In genomic region chr6:33215761-33216649, GRCh38 we compare ENCODE assay signal across 20 cellular contexts. TPM values are rescaled to one million over a fixed set of nuclear protein-coding genes. Genes with fewer than 3 reads are reported as not detected.
DNase-seq lines count a peak whose midpoint lies in the region; ATAC-seq, FAIRE-seq and TF ChIP-seq lines count a peak whose summit lies in the region.
"Had no signal": no experiment of that assay in that cellular context is flagged by ENCODE, and none has a peak within 500 bp of the region (broad histone marks: within the 10 kb centered on the region; RNA-seq: fewer than 3 reads in every experiment).

No MANE protein-coding gene starts in this region.

- in situ Hi-C loops in GM12878 (cut with MboI), result no loop called here

- no peak for TF ChIP-seq CTCF in GM12878 (IDR thresholded peaks at IDR 0.05 in 2 of 3, conservative IDR thresholded peaks at IDR 0.05 in 1 of 3; ENCODE audit: control insufficient read depth in 2 of 3, extremely low read depth in 1 of 3, insufficient read depth in 1 of 3, low read depth in 3 of 3, low read length in 3 of 3)

- CTCF ChIA-PET in GM12878 (lab: Yijun Ruan, JAX), result no interaction called here

- no peak for TF ChIP-seq RAD21 in GM12878 (IDR thresholded peaks at IDR 0.05; ENCODE audit: insufficient read depth, low read depth, low read length)

- no peaks in the 10 kb centered on the region for H3K79me2 ChIP-seq in GM12878 (ENCODE audit: control insufficient read depth, insufficient read depth, low read length)

- POLR2A ChIA-PET in GM12878 (lab: Charles Lee), result interaction anchor here (1.5 kb wide), 1 partner anchor 11 kb away, joined by 4 read pairs; the partner anchor contains the start of gene HSD17B8

- no peaks in the 10 kb centered on the region for H3K36me3 ChIP-seq in GM12878 (ENCODE audit: control insufficient read depth in 2 of 2, insufficient read depth in 2 of 2, low read length in 1 of 2)
- H3K36me3 ChIP-seq: colonic mucosa, ovary had no signal

- H3K27ac ChIP-seq in GM12878 (ENCODE audit: control insufficient read depth, insufficient read depth), result no peak overlapping the region
- H3K27ac ChIP-seq: BLaER1 treated with 17β-estradiol and CSF1 and Interleukin-3, amounts not matched to agents 10 nM and 100 nM; colonic mucosa; esophagus squamous epithelium; gastroesophageal sphincter; ovary; testis; VCaP had no signal

- H3K9ac ChIP-seq in GM12878 (ENCODE audit: control insufficient read depth, insufficient read depth, low read length), result no peak overlapping the region
- H3K9ac ChIP-seq: BLaER1 treated with 17β-estradiol and CSF1 and Interleukin-3, amounts not matched to agents 10 nM and 100 nM had no signal

- BruUV-seq in GM12878 (replicated peaks; lab: Mats Ljungman, UMichigan), result no TSS peak

- H3K27me3 ChIP-seq in GM12878 (replicated peaks in 1 of 2; ENCODE audit: control insufficient read depth in 2 of 2, insufficient read depth in 2 of 2, low read length in 1 of 2), result peaks cover 2 to 3% of the 10 kb centered on the region in 2 experiments; a peak in 3 of 4 replicates
- H3K27me3 ChIP-seq: colonic mucosa, ovary, testis had no signal

- H3K4me2 ChIP-seq in GM12878 (ENCODE audit: control insufficient read depth, insufficient read depth), result no peak overlapping the region
- H3K4me2 ChIP-seq: BLaER1 treated with 17β-estradiol and CSF1 and Interleukin-3, amounts not matched to agents 10 nM and 100 nM had no signal

- H3K4me1 ChIP-seq in GM12878 (ENCODE audit: control insufficient read depth, insufficient read depth, low read length), result peaks cover 8% of the 10 kb centered on the region
- H3K4me1 ChIP-seq: colonic mucosa had no signal

- no peak for TF ChIP-seq EP300 in GM12878 (IDR thresholded peaks at IDR 0.05; ENCODE audit: borderline replicate concordance in 1 of 2, control insufficient read depth in 1 of 2, low read depth in 2 of 2, low read length in 2 of 2)

- RAD21 ChIA-PET in GM12878 (lab: Charles Lee; ENCODE audit: unreplicated experiment), result no interaction called here

- no peaks in the 10 kb centered on the region; the same call in 1 of the 2 replicates for H4K20me1 ChIP-seq in GM12878 (ENCODE audit: control insufficient read depth, insufficient read depth)

- SMC1A ChIA-PET in GM12878 (lab: Charles Lee; ENCODE audit: uncharacterized antibody, unreplicated experiment), result interaction anchor here (1.2 kb wide), 1 partner anchor 31 kb away, joined by 3 read pairs; no protein-coding TSS in a partner anchor

- no peak for FAIRE-seq in GM12878 (lab: Jason Lieb, UNC)
- FAIRE-seq: RCC 7860 had no signal

- intact Hi-C loops in GM12878 (cut with micrococcal nuclease; ENCODE audit: unreplicated experiment), result no loop called here

- DNase-seq in activated effector memory CD4-positive, alpha-beta T cell treated with anti-CD3 and anti-CD28 coated beads, Interleukin-2, amount 50 U/mL, for 16 hours, result peak; percentile 60
- DNase-seq in activated effector memory CD4-positive, alpha-beta T cell treated with Interleukin-2 at 50 U/mL for 16 hours, result no peak
- DNase-seq in GM12878 (ENCODE audit: low read depth, low spot score) (no peak), DMS114 treated with DMSO at 0.1 percent for 48 hours (lab: John Stamatoyannopoulos, UW; ENCODE audit: unreplicated experiment) (no peak)
- DNase-seq in stimulated activated naive CD8-positive, alpha-beta T cell treated with anti-CD3 and anti-CD28 coated beads, Interleukin-15, Interleukin-2, amounts not matched to agents 100 U/mL and 50 U/mL, for 24 hours, result no peak
- DNase-seq: activated CD4-positive, alpha-beta T cell treated with anti-CD3 and anti-CD28 coated beads, Interleukin-2, amount 50 U/mL, for 4 hours; colonic mucosa; esophagus squamous epithelium; kidney glomerular epithelial cell; NCI-H1436; NCI-H524; ovary; right cardiac atrium; T-helper 2 cell; testis had no signal

- peak; percentile 38; the same call in 1 of the 2 replicates for TF ChIP-seq POLR2A in GM12878 (IDR thresholded peaks at IDR 0.05; ENCODE audit: low read depth, low read length)

- no peaks in the 10 kb centered on the region for H3K9me3 ChIP-seq in GM12878 (replicated peaks; ENCODE audit: control insufficient read depth, insufficient read depth, low read length)
- H3K9me3 ChIP-seq: BLaER1 treated with 17β-estradiol and CSF1 and Interleukin-3, amounts not matched to agents 10 nM and 100 nM; colonic mucosa; esophagus squamous epithelium; gastroesophageal sphincter; ovary; testis had no signal

- peak; percentile 17; the same call in 2 of the 3 replicates for ATAC-seq in GM12878
- ATAC-seq in stimulated activated naive CD8-positive, alpha-beta T cell treated with anti-CD3 and anti-CD28 coated beads, Interleukin-15, Interleukin-2, amounts not matched to agents 100 U/mL and 50 U/mL, for 24 hours, result peak; percentile 28
- no peak for ATAC-seq in HG02870 (IDR thresholded peaks at IDR 0.05; ENCODE audit: unreplicated experiment)
- ATAC-seq: gastroesophageal sphincter, right cardiac atrium had no signal

- 43% methylated on average over 9 of the region's 9 CpGs for WGBS in GM12878 (ENCODE audit: insufficient coverage, insufficient replicate concordance, low lambda C conversion rate, missing lambda C conversion rate)

- no peak overlapping the region for H3K4me3 ChIP-seq in GM12878
- H3K4me3 ChIP-seq: BLaER1 treated with 17β-estradiol and CSF1 and Interleukin-3, amounts not matched to agents 10 nM and 100 nM; colonic mucosa; esophagus squamous epithelium; gastroesophageal sphincter; ovary; testis had no signal

- H2AFZ ChIP-seq in GM12878 (ENCODE audit: control insufficient read depth, low read depth, low read length), result no peak overlapping the region

RNA-seq across cellular contexts. Expression of gene RING1, which starts 7.7 kb away (rescaled TPM):
- 5.2 and 6.4 TPM in 2 replicates for total RNA-seq in GM12878 (2013; cell fraction: nucleolus; rRNA removed)
- total RNA-seq in GM12878 (2014; rRNA removed) (11.6 and 16.2 TPM in 2 replicates), GM12878 (2014; rRNA removed; fragmentation: Illumina TruSeq; extraction: Trizol) (16.0 and 17.2 TPM in 2 replicates), GM12878 (2021) (24.1 and 24.9 TPM in 2 replicates)
- polyA plus RNA-seq in GM12878 (2011; ENCODE audit: low read depth), result 7.9 TPM
- polyA plus RNA-seq in GM12878 (2011; rRNA removed) (9.0 and 15.4 TPM in 2 replicates), GM12878 (2014; fragmentation: Illumina TruSeq; extraction: Trizol) (11.2 and 16.9 TPM in 2 replicates), GM12878 (2014; fragmentation: Nextera tagmentation; extraction: Ambion mirVana) (1 to 10 TPM; 2.0 to 4.2 TPM), GM12878 (2014; rRNA removed) (27.2 and 27.8 TPM in 2 replicates), GM12878 (2016; fragmentation: Nextera tagmentation; extraction: Ambion mirVana) (1 to 10 TPM; 5.4 to 6.3 TPM)
- 18.1 and 21.3 TPM in 2 replicates for polyA plus RNA-seq in GM12878 (2011; cell fraction: cytosol; rRNA removed)
- 34.4 and 40.4 TPM in 2 replicates for polyA plus RNA-seq in GM12878 (2011; cell fraction: nucleus; rRNA removed)
- 22.0 and 31.1 TPM in 2 replicates for polyA plus RNA-seq in GM12878 (2012)
- 8.7 and 11.2 TPM in 2 replicates for polyA minus RNA-seq in GM12878 (2011; rRNA and poly(A)+ RNA removed)
- polyA minus RNA-seq in GM12878 (2011; cell fraction: cytosol; rRNA and poly(A)+ RNA removed), result 7.1 and 7.6 TPM in 2 replicates
- polyA minus RNA-seq in GM12878 (2011; cell fraction: nucleus; rRNA and poly(A)+ RNA removed), result 2.3 and 4.1 TPM in 2 replicates

RNA-seq across cellular contexts. Expression of gene HSD17B8, which starts 11.6 kb away (rescaled TPM):
- total RNA-seq in GM12878 (2013; cell fraction: nucleolus; rRNA removed), result 7.5 and 9.9 TPM in 2 replicates
- total RNA-seq in GM12878 (2014; rRNA removed), result 38.4 and 41.5 TPM in 2 replicates
- 14.1 and 14.4 TPM in 2 replicates for total RNA-seq in GM12878 (2014; rRNA removed; fragmentation: Illumina TruSeq; extraction: Trizol)
- total RNA-seq in GM12878 (2021), result 23.8 and 30.8 TPM in 2 replicates
- 13.8 TPM for polyA plus RNA-seq in GM12878 (2011; ENCODE audit: low read depth)
- polyA plus RNA-seq in GM12878 (2011; rRNA removed), result 20.0 and 29.2 TPM in 2 replicates
- polyA plus RNA-seq in GM12878 (2011; cell fraction: cytosol; rRNA removed), result 41.7 and 54.6 TPM in 2 replicates
- 51.8 and 54.1 TPM in 2 replicates for polyA plus RNA-seq in GM12878 (2011; cell fraction: nucleus; rRNA removed)
- polyA plus RNA-seq in GM12878 (2012), result 19.5 and 25.0 TPM in 2 replicates
- 7.8 and 12.5 TPM in 2 replicates for polyA plus RNA-seq in GM12878 (2014; fragmentation: Illumina TruSeq; extraction: Trizol)
- 10 to 100 TPM in 1 of 2 experiments, 1 to 10 TPM in 1; 3.1 to 13.6 TPM for polyA plus RNA-seq in GM12878 (2014; fragmentation: Nextera tagmentation; extraction: Ambion mirVana)
- polyA plus RNA-seq in GM12878 (2014; rRNA removed), result 40.8 and 40.9 TPM in 2 replicates
- polyA plus RNA-seq in GM12878 (2016; fragmentation: Nextera tagmentation; extraction: Ambion mirVana), result 10 to 100 TPM; 46.7 to 54.3 TPM
- 20.0 and 26.4 TPM in 2 replicates for polyA minus RNA-seq in GM12878 (2011; rRNA and poly(A)+ RNA removed)
- 3.3 and 6.5 TPM in 2 replicates for polyA minus RNA-seq in GM12878 (2011; cell fraction: cytosol; rRNA and poly(A)+ RNA removed)
- polyA minus RNA-seq in GM12878 (2011; cell fraction: nucleus; rRNA and poly(A)+ RNA removed), result 5.9 and 11.8 TPM in 2 replicates

RNA-seq across cellular contexts. Expression of gene SLC39A7, which starts 15.3 kb away (rescaled TPM):
- 28.9 TPM in 2 replicates for total RNA-seq in GM12878 (2013; cell fraction: nucleolus; rRNA removed)
- total RNA-seq in GM12878 (2014; rRNA removed), result 48.9 and 50.6 TPM in 2 replicates
- total RNA-seq in GM12878 (2014; rRNA removed; fragmentation: Illumina TruSeq; extraction: Trizol), result 41.3 and 43.9 TPM in 2 replicates
- 52.9 and 57.3 TPM in 2 replicates for total RNA-seq in GM12878 (2021)
- polyA plus RNA-seq in GM12878 (2011; ENCODE audit: low read depth), result 55.2 TPM
- polyA plus RNA-seq in GM12878 (2011; rRNA removed), result 23.0 and 37.4 TPM in 2 replicates
- 50.2 and 54.2 TPM in 2 replicates for polyA plus RNA-seq in GM12878 (2011; cell fraction: cytosol; rRNA removed)
- polyA plus RNA-seq in GM12878 (2011; cell fraction: nucleus; rRNA removed), result 55.7 and 62.9 TPM in 2 replicates
- 59.6 and 80.9 TPM in 2 replicates for polyA plus RNA-seq in GM12878 (2012)
- 51.0 and 63.1 TPM in 2 replicates for polyA plus RNA-seq in GM12878 (2014; fragmentation: Illumina TruSeq; extraction: Trizol)
- 1 to 10 TPM; 7.3 to 8.4 TPM for polyA plus RNA-seq in GM12878 (2014; fragmentation: Nextera tagmentation; extraction: Ambion mirVana)
- 55.3 and 56.1 TPM in 2 replicates for polyA plus RNA-seq in GM12878 (2014; rRNA removed)
- polyA plus RNA-seq in GM12878 (2016; fragmentation: Nextera tagmentation; extraction: Ambion mirVana), result 10 to 100 TPM; 12.8 to 14.0 TPM
- 30.9 and 31.3 TPM in 2 replicates for polyA minus RNA-seq in GM12878 (2011; rRNA and poly(A)+ RNA removed)
- 11.0 and 13.6 TPM in 2 replicates for polyA minus RNA-seq in GM12878 (2011; cell fraction: cytosol; rRNA and poly(A)+ RNA removed)
- 18.6 and 31.2 TPM in 2 replicates for polyA minus RNA-seq in GM12878 (2011; cell fraction: nucleus; rRNA and poly(A)+ RNA removed)

RNA-seq across cellular contexts. Expression of gene RXRB, which starts 15.5 kb away (rescaled TPM):
- total RNA-seq in GM12878 (2013; cell fraction: nucleolus; rRNA removed), result 37.4 and 40.4 TPM in 2 replicates
- total RNA-seq in GM12878 (2014; rRNA removed), result 14.0 TPM in 2 replicates
- 9.5 and 10.8 TPM in 2 replicates for total RNA-seq in GM12878 (2014; rRNA removed; fragmentation: Illumina TruSeq; extraction: Trizol)
- 27.1 and 30.3 TPM in 2 replicates for total RNA-seq in GM12878 (2021)
- polyA plus RNA-seq in GM12878 (2011; ENCODE audit: low read depth), result 20.9 TPM
- 26.6 and 35.0 TPM in 2 replicates for polyA plus RNA-seq in GM12878 (2011; rRNA removed)
- polyA plus RNA-seq in GM12878 (2011; cell fraction: cytosol; rRNA removed), result 33.9 and 40.3 TPM in 2 replicates
- polyA plus RNA-seq in GM12878 (2011; cell fraction: nucleus; rRNA removed), result 155 and 193 TPM in 2 replicates
- polyA plus RNA-seq in GM12878 (2012), result 35.2 and 36.1 TPM in 2 replicates
- 16.4 and 25.8 TPM in 2 replicates for polyA plus RNA-seq in GM12878 (2014; fragmentation: Illumina TruSeq; extraction: Trizol)
- 1 to 10 TPM in 1 of 2 experiments, under 1 TPM in 1; 0.71 to 1.6 TPM for polyA plus RNA-seq in GM12878 (2014; fragmentation: Nextera tagmentation; extraction: Ambion mirVana)
- 30.3 and 34.4 TPM in 2 replicates for polyA plus RNA-seq in GM12878 (2014; rRNA removed)
- polyA plus RNA-seq in GM12878 (2016; fragmentation: Nextera tagmentation; extraction: Ambion mirVana), result 10 to 100 TPM; 19.8 to 21.0 TPM
- 36.9 and 38.1 TPM in 2 replicates for polyA minus RNA-seq in GM12878 (2011; rRNA and poly(A)+ RNA removed)
- polyA minus RNA-seq in GM12878 (2011; cell fraction: cytosol; rRNA and poly(A)+ RNA removed), result 6.8 and 11.2 TPM in 2 replicates
- polyA minus RNA-seq in GM12878 (2011; cell fraction: nucleus; rRNA and poly(A)+ RNA removed), result 24.2 and 28.5 TPM in 2 replicates

RNA-seq across cellular contexts. Expression of gene COL11A2, which starts 23.7 kb away (rescaled TPM):
- 1.8 and 1.9 TPM in 2 replicates for total RNA-seq in GM12878 (2013; cell fraction: nucleolus; rRNA removed)
- 0.22 and 0.23 TPM in 2 replicates for total RNA-seq in GM12878 (2014; rRNA removed)
- total RNA-seq in GM12878 (2014; rRNA removed; fragmentation: Illumina TruSeq; extraction: Trizol), result 0.22 and 0.23 TPM in 2 replicates
- total RNA-seq in GM12878 (2021), result 0.51 and 0.53 TPM in 2 replicates
- polyA plus RNA-seq in GM12878 (2011; ENCODE audit: low read depth), result 0.25 TPM
- 0.42 and 0.83 TPM in 2 replicates for polyA plus RNA-seq in GM12878 (2011; rRNA removed)
- polyA plus RNA-seq in GM12878 (2011; cell fraction: cytosol; rRNA removed), result 0.36 and 0.57 TPM in 2 replicates
- polyA plus RNA-seq in GM12878 (2011; cell fraction: nucleus; rRNA removed), result 8.6 and 10.3 TPM in 2 replicates
- polyA plus RNA-seq in GM12878 (2012), result 0.70 and 0.73 TPM in 2 replicates
- polyA plus RNA-seq in GM12878 (2014; fragmentation: Illumina TruSeq; extraction: Trizol), result 0.09 and 0.44 TPM in 2 replicates
- under 1 TPM in 1 of 2 experiments, not detected in 1; 0.07 TPM for polyA plus RNA-seq in GM12878 (2014; fragmentation: Nextera tagmentation; extraction: Ambion mirVana)
- polyA plus RNA-seq in GM12878 (2014; rRNA removed), result 0.72 and 0.76 TPM in 2 replicates
- under 1 TPM; 0.03 to 0.15 TPM for polyA plus RNA-seq in GM12878 (2016; fragmentation: Nextera tagmentation; extraction: Ambion mirVana)
- polyA minus RNA-seq in GM12878 (2011; rRNA and poly(A)+ RNA removed), result 0.15 and 0.46 TPM in 2 replicates
- polyA minus RNA-seq in GM12878 (2011; cell fraction: cytosol; rRNA and poly(A)+ RNA removed), result not detected in 2 replicates
- 0.85 and 0.86 TPM in 2 replicates for polyA minus RNA-seq in GM12878 (2011; cell fraction: nucleus; rRNA and poly(A)+ RNA removed)
